ENCODE assay signal across 17 cellular contexts in the genomic region with DNA sequence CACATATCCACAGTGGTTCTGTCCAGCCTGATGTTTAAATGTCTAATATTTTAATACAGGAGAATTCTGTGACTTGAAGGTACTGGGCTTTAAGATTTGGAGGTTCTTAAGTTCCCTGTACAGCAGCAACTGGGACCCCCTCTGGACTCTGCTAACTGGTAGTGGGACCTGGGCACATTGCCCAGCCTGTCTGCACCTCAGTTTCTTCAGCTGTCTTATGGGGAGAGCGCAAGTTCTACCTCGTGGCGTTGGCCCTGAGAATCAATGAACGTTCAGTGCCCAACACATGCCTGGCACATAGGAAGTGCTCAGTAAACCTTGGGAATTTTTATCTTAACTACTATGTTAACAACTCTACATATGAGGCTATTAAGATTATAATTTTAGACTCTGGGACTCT. TPM values are rescaled to one million over a fixed set of nuclear protein-coding genes. Genes with fewer than 3 reads are reported as not detected.
DNase-seq lines count a peak whose midpoint lies in the region; TF ChIP-seq lines count a peak whose summit lies in the region.
"Had no signal": no experiment of that assay in that cellular context is flagged by ENCODE, and none has a peak within 500 bp of the region (broad histone marks: within the 10 kb centered on the region; RNA-seq: fewer than 3 reads in every experiment).

No MANE protein-coding gene starts in this region.

- H3K79me2 ChIP-seq in Karpas-422 (ENCODE audit: low read length) (peaks cover 8% of the 10 kb centered on the region; the same call in 1 of the 2 replicates), neural progenitor cell (ENCODE audit: low read depth) (peaks cover 8% of the 10 kb centered on the region)

- peaks cover 3% of the 10 kb centered on the region for H3F3A ChIP-seq in neural progenitor cell (ENCODE audit: low read depth)

- H3K4me1 Mint-ChIP-seq in activated T-cell treated with anti-CD3 and anti-CD28 coated beads, Interleukin-2, amount 50 U/mL, for 24 hours (ENCODE audit: low read depth) = peaks cover 9% of the 10 kb centered on the region
- H3K4me1 Mint-ChIP-seq in chondrocyte (ENCODE audit: low read depth) (peaks cover 8% of the 10 kb centered on the region), neural progenitor cell (peaks cover 8% of the 10 kb centered on the region)

- H3K27ac ChIP-seq in Karpas-422 (ENCODE audit: low read length) (no peak overlapping the region; the same call in 1 of the 2 replicates), neural progenitor cell (no peak overlapping the region)
- H3K27ac ChIP-seq: adrenal gland had no signal

- H3K36me3 Mint-ChIP-seq in activated T-cell treated with anti-CD3 and anti-CD28 coated beads, Interleukin-2, amount 50 U/mL, for 24 hours (ENCODE audit: low read depth) = peaks cover 10% of the 10 kb centered on the region
- H3K36me3 Mint-ChIP-seq in chondrocyte (ENCODE audit: low read depth) = no peaks in the 10 kb centered on the region
- no peaks in the 10 kb centered on the region for H3K36me3 Mint-ChIP-seq in neural progenitor cell

- H3K36me3 ChIP-seq in Karpas-422 (ENCODE audit: insufficient read depth, low read length) (no peaks in the 10 kb centered on the region; the same call in 1 of the 2 replicates), neural progenitor cell (no peaks in the 10 kb centered on the region)
- H3K36me3 ChIP-seq: adrenal gland had no signal

- no peaks in the 10 kb centered on the region for H3K9me3 ChIP-seq in Karpas-422 (ENCODE audit: low read length)
- H3K9me3 ChIP-seq in neural progenitor cell (ENCODE audit: low read depth) = no peaks in the 10 kb centered on the region
- H3K9me3 ChIP-seq: adrenal gland, gastroesophageal sphincter, left lung had no signal

- H3K4me3 ChIP-seq in Karpas-422 (ENCODE audit: low read length) = peak overlapping the region; percentile 79; the same call in 1 of the 2 replicates
- H3K4me3 ChIP-seq in neural progenitor cell = no peak overlapping the region

- H3K27me3 Mint-ChIP-seq in activated T-cell treated with anti-CD3 and anti-CD28 coated beads, Interleukin-2, amount 50 U/mL, for 24 hours = no peaks in the 10 kb centered on the region
- peaks cover 2% of the 10 kb centered on the region for H3K27me3 Mint-ChIP-seq in chondrocyte (ENCODE audit: low read depth)
- H3K27me3 Mint-ChIP-seq in neural progenitor cell (ENCODE audit: insufficient read depth, low read depth) = peaks cover 5% of the 10 kb centered on the region

- H3K9me3 Mint-ChIP-seq in activated T-cell treated with anti-CD3 and anti-CD28 coated beads, Interleukin-2, amount 50 U/mL, for 24 hours = no peaks in the 10 kb centered on the region
- H3K9me3 Mint-ChIP-seq in chondrocyte (ENCODE audit: low read depth) (no peaks in the 10 kb centered on the region), neural progenitor cell (no peaks in the 10 kb centered on the region)
- H3K9me3 Mint-ChIP-seq: activated CD4-positive, alpha-beta T cell treated with anti-CD3 and anti-CD28 coated beads, Interleukin-2, amount 10 ng/mL, durations not matched to agents 24 days and 14 days had no signal

- H3K4me2 ChIP-seq in Karpas-422 (ENCODE audit: low read depth, low read length, poor library complexity, severe bottlenecking) = peak overlapping the region; percentile 80
- H3K4me2 ChIP-seq in neural progenitor cell = no peak overlapping the region

- H3K27ac Mint-ChIP-seq in activated T-cell treated with anti-CD3 and anti-CD28 coated beads, Interleukin-2, amount 50 U/mL, for 24 hours = no peak overlapping the region
- H3K27ac Mint-ChIP-seq in chondrocyte (ENCODE audit: unreplicated experiment) (no peak overlapping the region), neural progenitor cell (no peak overlapping the region)
- H3K27ac Mint-ChIP-seq: activated CD4-positive, alpha-beta T cell treated with anti-CD3 and anti-CD28 coated beads, Interleukin-2, amount 10 ng/mL, durations not matched to agents 24 days and 14 days had no signal

- no peaks in the 10 kb centered on the region for H3K27me3 ChIP-seq in Karpas-422 (ENCODE audit: low read length)
- peaks cover 20% of the 10 kb centered on the region for H3K27me3 ChIP-seq in neural progenitor cell
- H3K27me3 ChIP-seq: adrenal gland, gastroesophageal sphincter had no signal

- H3K9ac ChIP-seq in Karpas-422 (ENCODE audit: low read length) (peak overlapping the region; percentile 78; the same call in 1 of the 2 replicates), neural progenitor cell (no peak overlapping the region)

- H3K4me3 Mint-ChIP-seq in activated T-cell treated with anti-CD3 and anti-CD28 coated beads, Interleukin-2, amount 50 U/mL, for 24 hours = peak overlapping the region; percentile 77
- peak overlapping the region; percentile 40 for H3K4me3 Mint-ChIP-seq in chondrocyte (ENCODE audit: unreplicated experiment)
- peak overlapping the region; percentile 75 for H3K4me3 Mint-ChIP-seq in neural progenitor cell
- H3K4me3 Mint-ChIP-seq: activated CD4-positive, alpha-beta T cell treated with anti-CD3 and anti-CD28 coated beads, Interleukin-2, amount 10 ng/mL, durations not matched to agents 24 days and 14 days had no signal

- peaks cover 21% of the 10 kb centered on the region for H3K4me1 ChIP-seq in Karpas-422 (ENCODE audit: low read length)
- peaks cover 10% of the 10 kb centered on the region for H3K4me1 ChIP-seq in neural progenitor cell

- H3K9me2 ChIP-seq in Karpas-422 (replicated peaks; ENCODE audit: insufficient read depth, low read length) = no peaks in the 10 kb centered on the region

- no peak for TF ChIP-seq CTCF in chondrocyte (IDR thresholded peaks at IDR 0.05)
- TF ChIP-seq CTCF in neural progenitor cell (IDR thresholded peaks at IDR 0.05) = no peak

- DNase-seq in activated T-cell treated with anti-CD3 and anti-CD28 coated beads, Interleukin-2, amount 50 U/mL, for 24 hours = no peak
- DNase-seq in activated T-cell treated with anti-CD3 and anti-CD28 coated beads for 4 hours = no peak
- DNase-seq in Karpas-422 = no peak
- DNase-seq in chondrocyte (ENCODE audit: low spot score) = no peak
- DNase-seq in neural progenitor cell (ENCODE audit: low spot score) = no peak
- no peak for DNase-seq in NCI-H2081 treated with DMSO at 0.1 percent for 48 hours (lab: John Stamatoyannopoulos, UW)
- DNase-seq in NCI-H2171 treated with DMSO at 0.1 percent for 48 hours (lab: John Stamatoyannopoulos, UW) = no peak
- no peak for DNase-seq in stimulated activated CD4-positive, alpha-beta T cell treated with anti-CD3 and anti-CD28 coated beads, Interleukin-15, amount 100 ng/mL, for 24 hours
- DNase-seq: activated CD4-positive, alpha-beta T cell treated with anti-CD3 and anti-CD28 coated beads, Interleukin-2, amount 10 ng/mL, durations not matched to agents 24 days and 14 days; adrenal gland; NCI-H1048; NCI-H524 treated with DMSO at 0.1 percent for 48 hours had no signal

- H2AFZ ChIP-seq in Karpas-422 (ENCODE audit: low read length) = no peak overlapping the region
- H2AFZ ChIP-seq in neural progenitor cell (replicated peaks) = no peak overlapping the region

- H4K20me1 ChIP-seq in Karpas-422 (ENCODE audit: insufficient read depth, low read depth, low read length) (peaks cover 7% of the 10 kb centered on the region; the same call in 1 of the 2 replicates), neural progenitor cell (ENCODE audit: low read depth) (no peaks in the 10 kb centered on the region)

RNA-seq across cellular contexts. Expression of a gene that starts 1.4 kb away (rescaled TPM):
- 10.6 and 32.0 TPM in 2 replicates for total RNA-seq in Karpas-422 (2014; rRNA removed; shearing (Covaris generic); ENCODE audit: low replicate concordance)
- 5.4 to 13.7 TPM (median 13.2 TPM) in 3 replicates for total RNA-seq in chondrocyte
- total RNA-seq in neural progenitor cell (ENCODE audit: low replicate concordance) = 2.3 and 8.8 TPM in 2 replicates

RNA-seq across cellular contexts. Expression of a gene that starts 17.7 kb away (rescaled TPM):
- 4.5 and 15.3 TPM in 2 replicates for total RNA-seq in Karpas-422 (2014; rRNA removed; shearing (Covaris generic); ENCODE audit: low replicate concordance)
- total RNA-seq in chondrocyte = 14.4 to 22.3 TPM (median 18.8 TPM) in 3 replicates
- total RNA-seq in neural progenitor cell (ENCODE audit: low replicate concordance) = 15.7 and 29.3 TPM in 2 replicates

RNA-seq across cellular contexts. Expression of a gene that starts 47.3 kb away (rescaled TPM):
- not detected in 2 replicates for total RNA-seq in Karpas-422 (2014; rRNA removed; shearing (Covaris generic); ENCODE audit: low replicate concordance)
- total RNA-seq in chondrocyte (not detected in 3 replicates), neural progenitor cell (ENCODE audit: low replicate concordance) (not detected in 2 replicates)
- total RNA-seq: A673; activated CD4-positive, alpha-beta T cell treated with anti-CD3 and anti-CD28 coated beads, Interleukin-2, amount 10 ng/mL, durations not matched to agents 24 days and 14 days; adrenal gland; dermis microvascular lymphatic vessel endothelial cell; gastroesophageal sphincter; left lung; pulmonary artery endothelial cell had no signal

RNA-seq across cellular contexts. Expression of a gene that starts 55.3 kb away (rescaled TPM):
- 0.34 and 1.3 TPM in 2 replicates for total RNA-seq in Karpas-422 (2014; rRNA removed; shearing (Covaris generic); ENCODE audit: low replicate concordance)
- total RNA-seq in chondrocyte (5.5 to 9.5 TPM (median 5.7 TPM) in 3 replicates), neural progenitor cell (ENCODE audit: low replicate concordance) (2.4 and 6.1 TPM in 2 replicates)

RNA-seq across cellular contexts. Expression of a gene that starts 57.0 kb away (rescaled TPM):
- total RNA-seq in Karpas-422 (2014; rRNA removed; shearing (Covaris generic); ENCODE audit: low replicate concordance) = not detected in 2 replicates
- 0.15 to 0.31 TPM (median 0.23 TPM) in 3 replicates for total RNA-seq in chondrocyte
- total RNA-seq in neural progenitor cell (ENCODE audit: low replicate concordance) = 0.30 and 0.99 TPM in 2 replicates
- total RNA-seq: activated CD4-positive, alpha-beta T cell treated with anti-CD3 and anti-CD28 coated beads, Interleukin-2, amount 10 ng/mL, durations not matched to agents 24 days and 14 days; pulmonary artery endothelial cell had no signal
